Comparison of ENCODE assay signal across 34 cellular contexts in the genomic region with DNA sequence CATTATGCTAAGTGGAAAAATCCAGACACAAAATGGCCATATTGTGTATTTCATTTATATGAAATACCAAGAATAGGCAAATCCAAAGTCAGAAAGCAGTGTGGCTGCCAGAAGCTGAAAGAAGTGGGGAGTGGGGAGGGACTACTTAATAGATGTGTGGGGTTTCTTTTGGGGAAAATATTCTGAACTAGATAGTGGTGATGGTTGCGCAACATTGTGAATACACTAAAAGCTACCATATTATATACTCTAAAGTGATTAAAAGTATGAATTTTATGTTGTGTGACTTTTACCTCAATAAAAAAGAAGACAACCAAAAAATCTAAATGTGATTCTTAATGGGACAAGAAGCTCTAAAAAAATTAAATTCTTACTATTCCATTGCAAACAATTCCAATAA.
"Had no signal": no experiment of that assay in that cellular context is flagged by ENCODE, and none has a peak within 500 bp of the region (broad histone marks: within the 10 kb centered on the region; RNA-seq: fewer than 3 reads in every experiment).

No MANE protein-coding gene starts in this region.

- H3K9me3 Mint-ChIP-seq: activated B cell treated with CpG ODN at 0.5 μM for 24 hours; activated CD4-positive, alpha-beta memory T cell treated with anti-CD3 and anti-CD28 coated beads, Interleukin-2, amount 10 ng/mL, durations not matched to agents 7 days and 5 days; activated naive CD4-positive, alpha-beta T cell treated with anti-CD3 and anti-CD28 coated beads, Interleukin-2, amount 50 U/mL, for 72 hours; activated T-cell treated with anti-CD3 and anti-CD28 coated beads, Interleukin-2, amount 50 U/mL, for 4 hours; activated T-helper 1 cell treated with anti-CD3 and anti-CD28 coated beads, Interleukin-12 subunit alpha, Interleukin-12 subunit beta, Interleukin-2, Interleukin-4 antibody, amounts not matched to agents 30 ng/mL and 10 ng/mL and 1 ng/mL, durations not matched to agents 14 hours and 24 hours and 36 hours; activated T-helper 2 cell treated with anti-CD3 and anti-CD28 coated beads, Interferon-gamma antibody, Interleukin-2, Interleukin-4, amounts not matched to agents 10 μg/mL and 5 μg/mL and 100 μg/mL, durations not matched to agents 14 hours and 24 hours and 36 hours; effector memory CD8-positive, alpha-beta T cell; T-helper 2 cell treated with Interferon-gamma antibody and Interleukin-4, amounts not matched to agents 5 μg/mL and 100 μg/mL, for 36 hours had no signal

- DNase-seq: activated B cell treated with CpG ODN at 0.5 μM for 24 hours; activated CD4-positive, alpha-beta memory T cell treated with anti-CD3 and anti-CD28 coated beads, Interleukin-2, amount 10 ng/mL, durations not matched to agents 7 days and 5 days; activated CD4-positive, alpha-beta T cell treated with anti-CD3 and anti-CD28 coated beads for 48 hours; activated CD4-positive, alpha-beta T cell treated with anti-CD3 and anti-CD28 coated beads, Interleukin-2, amount 50 U/mL, for 4 hours; activated CD8-positive, alpha-beta memory T cell treated with anti-CD3 and anti-CD28 coated beads, Interleukin-2, amount 50 U/mL, for 48 hours; activated effector memory CD4-positive, alpha-beta T cell treated with anti-CD3 and anti-CD28 coated beads, Interleukin-2, amount 50 U/mL, for 16 hours; activated T-cell treated with anti-CD3 and anti-CD28 coated beads for 4 hours; activated T-cell treated with anti-CD3 and anti-CD28 coated beads, Interleukin-2, amount 50 U/mL, for 4 hours; adrenal gland; amygdala; aorta; body of pancreas; caudate nucleus; cortex of kidney; dermis blood vessel endothelial cell; effector CD4-positive, alpha-beta T cell; effector memory CD8-positive, alpha-beta T cell; erythroblast; foreskin keratinocyte; gastrocnemius medialis; glutamatergic neuron; heart left ventricle; hypothalamus; T-helper 1 cell; T-helper 17 cell; T1000; WERI-Rb-1 had no signal

- H3K9me3 ChIP-seq: adrenal gland, body of pancreas, esophagus muscularis mucosa, gastrocnemius medialis, heart left ventricle had no signal

- ATAC-seq: activated CD4-positive, CD25-positive, alpha-beta regulatory T cell treated with anti-CD3 and anti-CD28 coated beads, Interleukin-2, amount 50 U/mL, for 24 hours; body of pancreas; effector memory CD8-positive, alpha-beta T cell; foreskin keratinocyte; gastrocnemius medialis; heart left ventricle; T-helper 17 cell had no signal

- H3K4me3 Mint-ChIP-seq: activated B cell treated with CpG ODN at 0.5 μM for 24 hours; activated CD4-positive, alpha-beta memory T cell treated with anti-CD3 and anti-CD28 coated beads, Interleukin-2, amount 10 ng/mL, durations not matched to agents 7 days and 5 days; activated T-cell treated with anti-CD3 and anti-CD28 coated beads, Interleukin-2, amount 50 U/mL, for 4 hours; activated T-helper 1 cell treated with anti-CD3 and anti-CD28 coated beads, Interleukin-12 subunit alpha, Interleukin-12 subunit beta, Interleukin-2, Interleukin-4 antibody, amounts not matched to agents 30 ng/mL and 10 ng/mL and 1 ng/mL, durations not matched to agents 14 hours and 24 hours and 36 hours; effector memory CD8-positive, alpha-beta T cell; T-helper 17 cell; T-helper 2 cell treated with Interferon-gamma antibody and Interleukin-4, amounts not matched to agents 5 μg/mL and 100 μg/mL, for 36 hours had no signal

- H3K4me3 ChIP-seq: adrenal gland, body of pancreas, esophagus muscularis mucosa, gastrocnemius medialis, heart left ventricle had no signal

- H3K27ac ChIP-seq: adrenal gland, body of pancreas, esophagus muscularis mucosa, foreskin keratinocyte, gastrocnemius medialis, heart left ventricle, WERI-Rb-1 had no signal

- H3K27me3 ChIP-seq: body of pancreas, esophagus muscularis mucosa, gastrocnemius medialis, heart left ventricle had no signal

- H3K36me3 Mint-ChIP-seq: activated naive CD4-positive, alpha-beta T cell treated with anti-CD3 and anti-CD28 coated beads, Interleukin-2, amount 50 U/mL, for 72 hours had no signal

- H3K4me1 Mint-ChIP-seq: activated B cell treated with CpG ODN at 0.5 μM for 24 hours; activated CD4-positive, alpha-beta memory T cell treated with anti-CD3 and anti-CD28 coated beads, Interleukin-2, amount 10 ng/mL, durations not matched to agents 7 days and 5 days; T-helper 17 cell had no signal

- H3K27me3 Mint-ChIP-seq: activated B cell treated with CpG ODN at 0.5 μM for 24 hours; activated CD4-positive, alpha-beta memory T cell treated with anti-CD3 and anti-CD28 coated beads, Interleukin-2, amount 10 ng/mL, durations not matched to agents 7 days and 5 days; effector memory CD8-positive, alpha-beta T cell; T-helper 17 cell had no signal

- H3K27ac Mint-ChIP-seq: activated B cell treated with CpG ODN at 0.5 μM for 24 hours; activated CD4-positive, alpha-beta memory T cell treated with anti-CD3 and anti-CD28 coated beads, Interleukin-2, amount 10 ng/mL, durations not matched to agents 7 days and 5 days; activated naive CD4-positive, alpha-beta T cell treated with anti-CD3 and anti-CD28 coated beads, Interleukin-2, amount 50 U/mL, for 72 hours; activated T-helper 2 cell treated with anti-CD3 and anti-CD28 coated beads, Interferon-gamma antibody, Interleukin-2, Interleukin-4, amounts not matched to agents 10 μg/mL and 5 μg/mL and 100 μg/mL, durations not matched to agents 14 hours and 24 hours and 36 hours; effector memory CD8-positive, alpha-beta T cell; T-helper 17 cell; T-helper 2 cell treated with Interferon-gamma antibody and Interleukin-4, amounts not matched to agents 5 μg/mL and 100 μg/mL, for 36 hours had no signal

- H3K4me1 ChIP-seq: adrenal gland, body of pancreas, esophagus muscularis mucosa, gastrocnemius medialis, heart left ventricle had no signal

- H3K36me3 ChIP-seq: adrenal gland, esophagus muscularis mucosa, gastrocnemius medialis, heart left ventricle, WERI-Rb-1 had no signal

- FAIRE-seq: colon had no signal
